8 cellular contexts compared by ENCODE assay signal in genomic region chr3:134600685-134601502, GRCh38. TPM values are rescaled to one million over a fixed set of nuclear protein-coding genes. Genes with fewer than 3 reads are reported as not detected.
A peak's percentile ranks its signal among the peaks of the same experiment; 100 is the strongest.
DNase-seq lines count a peak whose midpoint lies in the region; ATAC-seq and TF ChIP-seq lines count a peak whose summit lies in the region.

No MANE protein-coding gene starts in this region.

- no peak for TF ChIP-seq POLR2A in uterus (IDR thresholded peaks at IDR 0.05)

- ATAC-seq in GM21367 (IDR thresholded peaks at IDR 0.05; ENCODE audit: unreplicated experiment): peak; percentile 67
- ATAC-seq in RWPE2 (ENCODE audit: low read depth): peak; percentile 44

- H3K9me3 ChIP-seq in RWPE2 (ENCODE audit: severe bottlenecking): no peaks in the 10 kb centered on the region
- H3K9me3 ChIP-seq in trophoblast cell (ENCODE audit: insufficient read depth, low read depth, low read length): no peaks in the 10 kb centered on the region
- H3K9me3 ChIP-seq in uterus: no peaks in the 10 kb centered on the region

- H3K4me1 ChIP-seq in RWPE2 (ENCODE audit: insufficient read depth, poor library complexity, severe bottlenecking) (peaks cover 12% of the 10 kb centered on the region), trophoblast cell (ENCODE audit: control insufficient read depth in 1 of 2, insufficient read depth in 2 of 2, low read length in 2 of 2) (peaks cover 14% of the 10 kb centered on the region in 2 experiments), uterus (no peaks in the 10 kb centered on the region)

- no peak overlapping the region for H2AK5ac ChIP-seq in trophoblast cell (ENCODE audit: low read length)

- peak; percentile 71 for DNase-seq in Caki2 (ENCODE audit: low read depth)
- peak; percentile 57 for DNase-seq in KG1 (lab: John Stamatoyannopoulos, UW)
- DNase-seq in RWPE2 (ENCODE audit: low spot score): no peak
- peak in 3 of 4 experiments; percentile 13 to 49 (median 37) for DNase-seq in activated naive CD4-positive, alpha-beta T cell (lab: John Stamatoyannopoulos, UW)
- peak; percentile 65 for DNase-seq in glomerular visceral epithelial cell (ENCODE audit: extremely low spot score)
- DNase-seq in trophoblast cell: peak; percentile 59 to 83
- DNase-seq in uterus: peak in 1 of 2 donors; percentile 61

- no peak overlapping the region for H2BK120ac ChIP-seq in trophoblast cell (ENCODE audit: insufficient read depth, low read length, poor library complexity)

- H3K23ac ChIP-seq in trophoblast cell (ENCODE audit: low read length): no peak overlapping the region

- no peak overlapping the region for H3K4ac ChIP-seq in trophoblast cell (ENCODE audit: low read depth, low read length)

- H2BK12ac ChIP-seq in trophoblast cell (ENCODE audit: low read length): no peak overlapping the region

- H3K36me3 ChIP-seq in RWPE2 (ENCODE audit: low read depth) (no peaks in the 10 kb centered on the region), trophoblast cell (ENCODE audit: control insufficient read depth in 1 of 2, insufficient read depth in 2 of 2, low read length in 2 of 2) (no peaks in the 10 kb centered on the region), uterus (no peaks in the 10 kb centered on the region)

- no peaks in the 10 kb centered on the region for H3K79me2 ChIP-seq in trophoblast cell (ENCODE audit: control insufficient read depth, insufficient read depth, low read length, poor library complexity)

- no peak overlapping the region for H3K14ac ChIP-seq in trophoblast cell (ENCODE audit: low read length)

- H2AFZ ChIP-seq in trophoblast cell (ENCODE audit: insufficient read depth, low read length, poor library complexity): peak overlapping the region; percentile 60

- no peak overlapping the region for H3K18ac ChIP-seq in trophoblast cell (ENCODE audit: low read length)

- H4K8ac ChIP-seq in trophoblast cell (ENCODE audit: low read depth, low read length): no peak overlapping the region

- H3K9ac ChIP-seq in trophoblast cell (ENCODE audit: low read length): no peak overlapping the region

- no peak overlapping the region for H3K4me2 ChIP-seq in trophoblast cell (ENCODE audit: low read length)

- H3K4me3 ChIP-seq in RWPE2 (ENCODE audit: severe bottlenecking) (no peak overlapping the region), trophoblast cell (ENCODE audit: low read depth, low read length) (no peak overlapping the region), uterus (no peak overlapping the region)

- no peak overlapping the region for H2BK5ac ChIP-seq in trophoblast cell (ENCODE audit: low read depth, low read length, poor library complexity)

- peak; percentile 98 for TF ChIP-seq CTCF in RWPE2 (IDR thresholded peaks at IDR 0.05; ENCODE audit: poor library complexity, severe bottlenecking)
- TF ChIP-seq CTCF in uterus (IDR thresholded peaks at IDR 0.05): peak; percentile 74 to 95 (median 84)

- H3K27ac ChIP-seq in RWPE2 (ENCODE audit: poor library complexity, severe bottlenecking): no peak overlapping the region
- no peak overlapping the region for H3K27ac ChIP-seq in trophoblast cell (ENCODE audit: low read depth, low read length)
- no peak overlapping the region for H3K27ac ChIP-seq in uterus

- H4K12ac ChIP-seq in trophoblast cell (ENCODE audit: low read depth, low read length): no peak overlapping the region

- in situ Hi-C loops in Caki2 (cut with HindIII; ENCODE audit: low pct_unique_long_range_greater_than_20kb, low sequenced_read_pairs): no loop called here

- no peaks in the 10 kb centered on the region for H3K27me3 ChIP-seq in RWPE2 (ENCODE audit: insufficient read depth, poor library complexity, severe bottlenecking)
- no peaks in the 10 kb centered on the region for H3K27me3 ChIP-seq in trophoblast cell (ENCODE audit: insufficient read depth, low read length)
- H3K27me3 ChIP-seq in uterus: no peaks in the 10 kb centered on the region

- intact Hi-C loops in uterus (cut with DNase I; ENCODE audit: low total_unique reads): no loop called here

- peaks cover 7% of the 10 kb centered on the region for H3K79me1 ChIP-seq in trophoblast cell (ENCODE audit: low read length)

- no peak overlapping the region for H4K91ac ChIP-seq in trophoblast cell (ENCODE audit: low read depth, low read length)

- no CpG with 5 or more reads among the region's 32 CpGs for WGBS in trophoblast cell (ENCODE audit: extremely low coverage, insufficient coverage, insufficient read length)

RNA-seq across cellular contexts. Expression of gene KY, which starts 49.9 kb away (rescaled TPM):
- total RNA-seq in Caki2 (2014; rRNA removed; shearing (Covaris generic); ENCODE audit: low replicate concordance): not detected in 2 replicates
- polyA plus RNA-seq in trophoblast cell (2013): not detected in 2 replicates
- total RNA-seq in uterus: 1 to 10 TPM in 2 of 4 donors, not detected in 2; 4.0 to 5.2 TPM
